8 cellular contexts compared by ENCODE assay signal in the genomic region with DNA sequence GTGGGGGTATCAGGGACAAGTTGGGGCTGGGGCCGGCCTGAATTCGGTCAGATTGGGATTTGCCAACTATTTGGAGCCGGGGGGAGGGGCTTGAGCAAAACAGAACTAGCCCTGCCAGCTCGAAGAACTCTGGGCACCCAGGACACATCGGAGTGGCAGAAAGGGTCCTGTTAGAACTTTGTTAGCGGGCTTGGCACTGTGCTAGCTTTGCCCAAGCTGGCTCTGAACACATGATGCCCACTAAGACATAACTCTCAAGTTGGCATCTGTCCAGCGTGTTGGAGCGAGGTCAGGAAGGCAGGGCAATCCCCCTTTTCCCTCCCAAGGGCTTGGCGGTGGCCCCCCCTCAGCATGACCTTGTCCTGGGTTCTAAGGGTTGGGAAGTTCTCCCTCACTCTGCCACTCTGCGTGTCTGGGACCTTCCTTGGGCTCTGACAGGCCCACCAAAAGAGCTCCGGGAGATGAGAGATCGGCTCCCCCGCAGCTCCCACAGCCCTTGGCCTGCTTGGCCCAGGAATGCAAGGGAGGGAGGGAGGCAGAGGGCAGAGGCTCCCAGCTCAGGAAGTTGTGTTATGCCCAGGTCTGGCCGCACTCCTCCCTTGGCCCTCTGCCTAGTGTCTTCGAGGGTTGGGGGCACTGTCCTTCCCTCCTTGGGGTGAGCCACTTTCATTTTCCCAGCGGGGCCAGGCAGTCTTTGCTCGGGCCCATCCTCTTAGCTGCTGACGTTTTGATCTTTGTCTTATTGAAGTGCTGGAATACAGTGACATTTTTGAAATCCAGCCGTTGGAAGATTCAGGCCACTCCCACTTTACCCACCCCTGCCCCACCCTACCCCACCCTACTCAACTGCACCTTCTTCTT. TPM values are rescaled to one million over a fixed set of nuclear protein-coding genes. Genes with fewer than 3 reads are reported as not detected.
DNase-seq lines count a peak whose midpoint lies in the region; ATAC-seq and TF ChIP-seq lines count a peak whose summit lies in the region.

No MANE protein-coding gene starts in this region.

- peak in 1 of 7 experiments; percentile 35 for DNase-seq in CD8-positive, alpha-beta T cell
- peak; percentile 79 for DNase-seq in HuH-7.5 (ENCODE audit: low spot score)
- no peak for DNase-seq in activated naive CD8-positive, alpha-beta T cell treated with anti-CD3 and anti-CD28 coated beads for 36 hours
- DNase-seq in left cardiac atrium, result peak; percentile 66
- peak; percentile 55 to 59 for DNase-seq in trophoblast cell
- DNase-seq in SKM-1 (lab: John Stamatoyannopoulos, UW; ENCODE audit: unreplicated experiment), result no peak
- DNase-seq in NCI-H2227 (lab: John Stamatoyannopoulos, UW; ENCODE audit: unreplicated experiment), result no peak

- peak overlapping the region; percentile 35 for H3K4ac ChIP-seq in trophoblast cell (ENCODE audit: low read depth, low read length)

- no CpG with 5 or more reads among the region's 19 CpGs for WGBS in trophoblast cell (ENCODE audit: extremely low coverage, insufficient coverage, insufficient read length)

- peak overlapping the region; percentile 24 for H2BK120ac ChIP-seq in trophoblast cell (ENCODE audit: insufficient read depth, low read length, poor library complexity)

- no peaks in the 10 kb centered on the region for H3K36me3 ChIP-seq in CD8-positive, alpha-beta T cell (ENCODE audit: insufficient read depth, low read length)
- H3K36me3 ChIP-seq in trophoblast cell (ENCODE audit: control insufficient read depth in 1 of 2, insufficient read depth in 2 of 2, low read length in 2 of 2), result peaks cover 0 to 4% of the 10 kb centered on the region in 2 experiments

- peaks cover 22% of the 10 kb centered on the region for H3K4me1 ChIP-seq in CD8-positive, alpha-beta T cell (ENCODE audit: insufficient read depth, low read length)
- H3K4me1 ChIP-seq in trophoblast cell (ENCODE audit: control insufficient read depth in 1 of 2, insufficient read depth in 2 of 2, low read length in 2 of 2), result peaks cover 32 to 42% of the 10 kb centered on the region in 2 experiments

- H3K18ac ChIP-seq in trophoblast cell (ENCODE audit: low read length), result peak overlapping the region; percentile 92

- peaks cover 18% of the 10 kb centered on the region for H3K27me3 ChIP-seq in CD8-positive, alpha-beta T cell (ENCODE audit: insufficient read depth, low read length)
- H3K27me3 ChIP-seq in trophoblast cell (ENCODE audit: insufficient read depth, low read length), result no peaks in the 10 kb centered on the region

- H3K27me3 Mint-ChIP-seq in CD8-positive, alpha-beta T cell (ENCODE audit: low read depth), result peaks cover 26% of the 10 kb centered on the region
- H3K27me3 Mint-ChIP-seq in activated naive CD8-positive, alpha-beta T cell treated with anti-CD3 and anti-CD28 coated beads for 36 hours, result peaks cover 40% of the 10 kb centered on the region

- H4K91ac ChIP-seq in trophoblast cell (ENCODE audit: low read depth, low read length), result peak overlapping the region; percentile 22

- H3K4me3 ChIP-seq in CD8-positive, alpha-beta T cell (ENCODE audit: low read depth, low read length), result peak overlapping the region; percentile 83
- peak overlapping the region; percentile 92 for H3K4me3 ChIP-seq in trophoblast cell (ENCODE audit: low read depth, low read length)

- no peak overlapping the region for H3K23ac ChIP-seq in trophoblast cell (ENCODE audit: low read length)

- H3K9ac ChIP-seq in trophoblast cell (ENCODE audit: low read length), result peak overlapping the region; percentile 87

- H3K27ac ChIP-seq in CD8-positive, alpha-beta T cell (ENCODE audit: low read depth, low read length), result peak overlapping the region; percentile 7
- H3K27ac ChIP-seq in trophoblast cell (ENCODE audit: low read depth, low read length), result peak overlapping the region; percentile 16

- peak overlapping the region; percentile 6 for H4K8ac ChIP-seq in trophoblast cell (ENCODE audit: low read depth, low read length)

- H3K4me2 ChIP-seq in trophoblast cell (ENCODE audit: low read length), result peak overlapping the region; percentile 86

- no peak overlapping the region for H2AFZ ChIP-seq in trophoblast cell (ENCODE audit: insufficient read depth, low read length, poor library complexity)

- CTCF ChIA-PET in CD8-positive, alpha-beta T cell (lab: Charles Lee), result interaction anchor here (0.9 to 28.9 kb wide), 4 partner anchors 11 to 20 kb away, joined by 3 to 1057 read pairs (median 10); partner anchors contain the start of gene MEX3A

- H3K4me3 Mint-ChIP-seq in CD8-positive, alpha-beta T cell, result peak overlapping the region; percentile 93
- peak overlapping the region; percentile 86 for H3K4me3 Mint-ChIP-seq in activated naive CD8-positive, alpha-beta T cell treated with anti-CD3 and anti-CD28 coated beads for 36 hours

- H3K79me1 ChIP-seq in trophoblast cell (ENCODE audit: low read length), result peaks cover 38% of the 10 kb centered on the region

- intact Hi-C loops in CD8-positive, alpha-beta T cell (cut with DNase I, micrococcal nuclease), result no loop called here
- intact Hi-C loops in left cardiac atrium (cut with DNase I), result no loop called here

- peak overlapping the region; percentile 59 for H3K14ac ChIP-seq in trophoblast cell (ENCODE audit: low read length)

- peak overlapping the region; percentile 38 for H3K27ac Mint-ChIP-seq in CD8-positive, alpha-beta T cell
- H3K27ac Mint-ChIP-seq in activated naive CD8-positive, alpha-beta T cell treated with anti-CD3 and anti-CD28 coated beads for 36 hours, result peak overlapping the region; percentile 42

- no peak for ATAC-seq in CD8-positive, alpha-beta T cell
- ATAC-seq in left cardiac atrium (peak; percentile 13 to 45), HG02852 (IDR thresholded peaks at IDR 0.05; ENCODE audit: unreplicated experiment) (no peak)

- POLR2A ChIA-PET in CD8-positive, alpha-beta T cell (lab: Charles Lee), result interaction anchor here (1.4 to 2.1 kb wide), 2 partner anchors 11 to 17 kb away, joined by 6 to 10 read pairs; no protein-coding TSS in a partner anchor

- H3K36me3 Mint-ChIP-seq in CD8-positive, alpha-beta T cell, result peaks cover 5% of the 10 kb centered on the region
- peaks cover 6% of the 10 kb centered on the region for H3K36me3 Mint-ChIP-seq in activated naive CD8-positive, alpha-beta T cell treated with anti-CD3 and anti-CD28 coated beads for 36 hours

- H3K9me3 ChIP-seq in CD8-positive, alpha-beta T cell (ENCODE audit: low read length), result no peaks in the 10 kb centered on the region
- H3K9me3 ChIP-seq in trophoblast cell (ENCODE audit: insufficient read depth, low read depth, low read length), result no peaks in the 10 kb centered on the region

- H3K4me1 Mint-ChIP-seq in CD8-positive, alpha-beta T cell (ENCODE audit: low read depth), result peaks cover 26% of the 10 kb centered on the region
- peaks cover 42% of the 10 kb centered on the region for H3K4me1 Mint-ChIP-seq in activated naive CD8-positive, alpha-beta T cell treated with anti-CD3 and anti-CD28 coated beads for 36 hours

- peaks cover 31% of the 10 kb centered on the region for H3K79me2 ChIP-seq in trophoblast cell (ENCODE audit: control insufficient read depth, insufficient read depth, low read length, poor library complexity)

- no peak overlapping the region for H4K12ac ChIP-seq in trophoblast cell (ENCODE audit: low read depth, low read length)

- peak overlapping the region; percentile 58 for H2AK5ac ChIP-seq in trophoblast cell (ENCODE audit: low read length)

- H2BK12ac ChIP-seq in trophoblast cell (ENCODE audit: low read length), result no peak overlapping the region

- no peaks in the 10 kb centered on the region for H3K9me3 Mint-ChIP-seq in CD8-positive, alpha-beta T cell
- H3K9me3 Mint-ChIP-seq in activated naive CD8-positive, alpha-beta T cell treated with anti-CD3 and anti-CD28 coated beads for 36 hours, result no peaks in the 10 kb centered on the region

- no peak for TF ChIP-seq CTCF in CD8-positive, alpha-beta T cell (IDR thresholded peaks at IDR 0.05)

- peak overlapping the region; percentile 80 for H2BK5ac ChIP-seq in trophoblast cell (ENCODE audit: low read depth, low read length, poor library complexity)

RNA-seq across cellular contexts. Expression of gene LMNA, which starts 1.2 kb away (rescaled TPM):
- total RNA-seq in CD8-positive, alpha-beta T cell, result 100 to 1,000 TPM; 281 to 298 TPM
- 10 to 100 TPM; 32.3 to 37.8 TPM for total RNA-seq in activated naive CD8-positive, alpha-beta T cell treated with anti-CD3 and anti-CD28 coated beads for 36 hours
- 100 to 1,000 TPM; 264 to 384 TPM for total RNA-seq in left cardiac atrium
- 414 and 457 TPM in 2 replicates for polyA plus RNA-seq in trophoblast cell (2013)

RNA-seq across cellular contexts. Expression of gene MEX3A, which starts 33.5 kb away (rescaled TPM):
- under 1 TPM; 0.14 to 0.22 TPM for total RNA-seq in CD8-positive, alpha-beta T cell
- under 1 TPM; 0.34 to 0.35 TPM for total RNA-seq in activated naive CD8-positive, alpha-beta T cell treated with anti-CD3 and anti-CD28 coated beads for 36 hours
- total RNA-seq in left cardiac atrium, result under 1 TPM; 0.15 to 0.42 TPM
- polyA plus RNA-seq in trophoblast cell (2013), result 38.9 and 40.4 TPM in 2 replicates

RNA-seq across cellular contexts. Expression of gene SEMA4A, which starts 37.6 kb away (rescaled TPM):
- 1 to 10 TPM; 2.9 to 4.0 TPM for total RNA-seq in CD8-positive, alpha-beta T cell
- 10 to 100 TPM; 13.2 to 16.1 TPM for total RNA-seq in activated naive CD8-positive, alpha-beta T cell treated with anti-CD3 and anti-CD28 coated beads for 36 hours
- total RNA-seq in left cardiac atrium, result 1 to 10 TPM; 2.7 to 3.8 TPM
- 0.47 and 0.83 TPM in 2 replicates for polyA plus RNA-seq in trophoblast cell (2013)

RNA-seq across cellular contexts. Expression of gene RAB25, which starts 54.8 kb away (rescaled TPM):
- under 1 TPM; 0.38 to 0.86 TPM for total RNA-seq in CD8-positive, alpha-beta T cell
- total RNA-seq in activated naive CD8-positive, alpha-beta T cell treated with anti-CD3 and anti-CD28 coated beads for 36 hours, result under 1 TPM; 0.64 to 0.99 TPM
- not detected for total RNA-seq in left cardiac atrium
- 92.3 and 94.0 TPM in 2 replicates for polyA plus RNA-seq in trophoblast cell (2013)

Comparison
In these comparisons a context has a peak if more than half of its experiments do, and no peak if none do; other contexts are left out.
1. ATAC-seq: peak in left cardiac atrium (2 of 2); none in CD8-positive, alpha-beta T cell (single experiment) and HG02852 (single experiment).
2. DNase-seq: peak in HuH-7.5 (single experiment), left cardiac atrium (single experiment) and trophoblast cell (2 of 2); none in activated naive CD8-positive, alpha-beta T cell treated with anti-CD3 and anti-CD28 coated beads for 36 hours (single experiment), SKM-1 (single experiment) and NCI-H2227 (single experiment).
3. RNA of gene LMNA, which starts 1.2 kb away (total RNA-seq): 264 to 384 TPM in left cardiac atrium and 281 to 298 TPM in CD8-positive, alpha-beta T cell; 32.3 to 37.8 TPM in activated naive CD8-positive, alpha-beta T cell treated with anti-CD3 and anti-CD28 coated beads for 36 hours; every median in the first group is over 4 times any median in the second.